ENCODE assay signal across 17 cellular contexts in genomic region chr3:117356296-117356695, GRCh38.
A peak's percentile ranks its signal among the peaks of the same experiment; 100 is the strongest.
DNase-seq lines count a peak whose midpoint lies in the region; ATAC-seq lines count a peak whose summit lies in the region.
"Had no signal": no experiment of that assay in that cellular context is flagged by ENCODE, and none has a peak within 500 bp of the region (broad histone marks: within the 10 kb centered on the region; RNA-seq: fewer than 3 reads in every experiment).

No MANE protein-coding gene starts in this region.

- no peak overlapping the region for H3K9ac ChIP-seq in HUES48 (ENCODE audit: low read depth, low read length)

- DNase-seq in H7 (peak; percentile 18), SHP77 (lab: John Stamatoyannopoulos, UW) (peak; percentile 17 to 30), iPS-NIHi11 (ENCODE audit: low spot score) (peak; percentile 20), activated gamma-delta T cell treated with Interleukin-2 at 50 U/mL for 16 hours (no peak), midbrain (lab: John Stamatoyannopoulos, UW) (no peak)
- DNase-seq: ACHN, GDM1, HFFc6, NCI-H2029 treated with DMSO at 0.1 percent for 48 hours, PC-9, T1000 had no signal

- H3K27me3 ChIP-seq in H7 (ENCODE audit: control insufficient read depth, insufficient read depth, low read length) (no peaks in the 10 kb centered on the region), HUES48 (ENCODE audit: control insufficient read depth, insufficient read depth, low read length) (no peaks in the 10 kb centered on the region)
- H3K27me3 ChIP-seq: SJCRH30 had no signal

- H3K4me3 ChIP-seq in H7 (ENCODE audit: insufficient read depth, low read depth, low read length) = no peak overlapping the region
- H3K4me3 ChIP-seq in HUES48 (ENCODE audit: low read depth, low read length) = no peak overlapping the region
- H3K4me3 ChIP-seq: K562, PC-9, SJCRH30 had no signal

- ATAC-seq in GM21723 (IDR thresholded peaks at IDR 0.05; ENCODE audit: unreplicated experiment) (no peak), HG02870 (IDR thresholded peaks at IDR 0.05; ENCODE audit: unreplicated experiment) (no peak)
- ATAC-seq: K562 had no signal

- H3K9me3 ChIP-seq in HUES48 (ENCODE audit: control insufficient read depth, insufficient read depth, low read length) = no peaks in the 10 kb centered on the region
- H3K9me3 ChIP-seq: SJCRH30 had no signal

- H3K36me3 ChIP-seq in H7 (replicated peaks; ENCODE audit: control insufficient read depth, insufficient read depth, low read length) (no peaks in the 10 kb centered on the region), HUES48 (ENCODE audit: control insufficient read depth, insufficient read depth, low read length) (no peaks in the 10 kb centered on the region)
- H3K36me3 ChIP-seq: SJCRH30 had no signal

- peaks cover 32% of the 10 kb centered on the region for H3K4me1 ChIP-seq in HUES48 (ENCODE audit: control insufficient read depth, insufficient read depth, low read length)
- H3K4me1 ChIP-seq: SJCRH30 had no signal

- peak overlapping the region; percentile 83 for H3K27ac ChIP-seq in HUES48 (ENCODE audit: low read depth, low read length)
- H3K27ac ChIP-seq: PC-9, RWPE1, SJCRH30 had no signal

Comparison
In these comparisons a context has a peak if more than half of its experiments do, and no peak if none do; other contexts are left out.
1. DNase-seq: peak in H7 (single experiment), SHP77 (2 of 2) and iPS-NIHi11 (single experiment); none in activated gamma-delta T cell treated with Interleukin-2 at 50 U/mL for 16 hours (single experiment) and midbrain (single experiment).